Comparison of ENCODE assay signal across 8 cellular contexts in genomic region chr2:210072922-210073509, GRCh38.
DNase-seq lines count a peak whose midpoint lies in the region; ATAC-seq and TF ChIP-seq lines count a peak whose summit lies in the region.

No MANE protein-coding gene starts in this region.

- H3K27me3 ChIP-seq in ACC112 (ENCODE audit: insufficient read depth, low read length) (no peaks in the 10 kb centered on the region), mammary epithelial cell (ENCODE audit: insufficient read depth, low read length) (no peaks in the 10 kb centered on the region)

- intact Hi-C loops in mammary epithelial cell (cut with micrococcal nuclease): loop anchor here (1.0 to 5.0 kb wide), 3 partner anchors 96 to 122 kb away; partner anchors contain the start of gene KANSL1L

- H3K36me3 ChIP-seq in ACC112 (ENCODE audit: insufficient read depth, low read length) (no peaks in the 10 kb centered on the region), mammary epithelial cell (ENCODE audit: insufficient read depth, low read length) (no peaks in the 10 kb centered on the region)

- H3K4me1 ChIP-seq in ACC112 (ENCODE audit: control insufficient read depth, insufficient read depth, low read length, unreplicated experiment): no peaks in the 10 kb centered on the region
- no peaks in the 10 kb centered on the region for H3K4me1 ChIP-seq in mammary epithelial cell (ENCODE audit: insufficient read depth, low read length)

- no peaks in the 10 kb centered on the region for H3K27me3 Mint-ChIP-seq in mesothelial cell of epicardium (ENCODE audit: low read depth)
- H3K27me3 Mint-ChIP-seq in activated naive CD4-positive, alpha-beta T cell treated with anti-CD3 and anti-CD28 coated beads, Interleukin-2, amount 10 ng/mL, durations not matched to agents 7 days and 5 days: no peaks in the 10 kb centered on the region

- peaks cover 10% of the 10 kb centered on the region for H3K4me1 Mint-ChIP-seq in mesothelial cell of epicardium
- H3K4me1 Mint-ChIP-seq in activated naive CD4-positive, alpha-beta T cell treated with anti-CD3 and anti-CD28 coated beads, Interleukin-2, amount 10 ng/mL, durations not matched to agents 7 days and 5 days: no peaks in the 10 kb centered on the region

- 55% methylated on average over 2 of the region's 2 CpGs for WGBS in mammary epithelial cell (ENCODE audit: low coverage, missing lambda C conversion rate)

- H3K4me3 ChIP-seq in ACC112 (ENCODE audit: low read depth, low read length): peak overlapping the region; percentile 26; the same call in 1 of the 2 replicates
- no peak overlapping the region for H3K4me3 ChIP-seq in GM12875 (ENCODE audit: low read depth, low read length)
- H3K4me3 ChIP-seq in mammary epithelial cell (replicated peaks in 1 of 3; ENCODE audit: insufficient read depth in 1 of 3, low read depth in 2 of 3, low read length in 3 of 3): no peak overlapping the region

- no peaks in the 10 kb centered on the region for H3K9me3 ChIP-seq in mammary epithelial cell (replicated peaks; ENCODE audit: insufficient read depth, low read length)

- H2AFZ ChIP-seq in ACC112 (ENCODE audit: low read length, unreplicated experiment) (no peak overlapping the region), mammary epithelial cell (ENCODE audit: low read depth, low read length) (no peak overlapping the region)

- no peaks in the 10 kb centered on the region for H3K79me2 ChIP-seq in ACC112 (ENCODE audit: control insufficient read depth, insufficient read depth, low read length, unreplicated experiment)
- no peaks in the 10 kb centered on the region for H3K79me2 ChIP-seq in mammary epithelial cell (ENCODE audit: insufficient read depth, low read length)

- no TSS peak for BruUV-seq in mammary epithelial cell (replicated peaks; lab: Mats Ljungman, UMichigan)

- TF ChIP-seq CTCF in GM12875 (IDR thresholded peaks at IDR 0.05; ENCODE audit: borderline replicate concordance, insufficient read depth, low read depth, low read length) (peak; percentile 55; the same call in 1 of the 2 replicates), mammary epithelial cell (conservative IDR thresholded peaks at IDR 0.05 in 1 of 2, IDR thresholded peaks at IDR 0.05 in 1 of 2; ENCODE audit: extremely low read depth in 1 of 2, insufficient read depth in 1 of 2, low read depth in 1 of 2, low read length in 2 of 2) (peak; percentile 70 to 75), mesothelial cell of epicardium (IDR thresholded peaks at IDR 0.05; ENCODE audit: unreplicated experiment) (peak; percentile 55)

- peaks cover 2% of the 10 kb centered on the region for H3K36me3 Mint-ChIP-seq in mesothelial cell of epicardium
- no peaks in the 10 kb centered on the region for H3K36me3 Mint-ChIP-seq in activated naive CD4-positive, alpha-beta T cell treated with anti-CD3 and anti-CD28 coated beads, Interleukin-2, amount 10 ng/mL, durations not matched to agents 7 days and 5 days

- no peaks in the 10 kb centered on the region for H4K20me1 ChIP-seq in mammary epithelial cell (ENCODE audit: insufficient read depth, low read length)

- CTCF ChIA-PET in mammary epithelial cell (lab: Charles Lee; ENCODE audit: low non-redundant PET): no interaction called here
- CTCF ChIA-PET in activated naive CD4-positive, alpha-beta T cell treated with anti-CD3 and anti-CD28 coated beads, Interleukin-2, amount 10 ng/mL, durations not matched to agents 7 days and 5 days (lab: Charles Lee): interaction anchor here (0.7 to 1.6 kb wide), 4 partner anchors 65 to 125 kb away, joined by 3 to 7 read pairs (median 4); no protein-coding TSS in a partner anchor

- peak overlapping the region; percentile 18 for H3K4me2 ChIP-seq in mammary epithelial cell (ENCODE audit: insufficient read depth, low read depth, low read length)

- H3K27ac ChIP-seq in ACC112 (ENCODE audit: low read depth, low read length) (no peak overlapping the region), mammary epithelial cell (ENCODE audit: insufficient read depth, low read depth, low read length) (no peak overlapping the region)

- DNase-seq in NCI-H1694 treated with DMSO at 0.1 percent for 48 hours (lab: John Stamatoyannopoulos, UW) (peak; percentile 29), mammary epithelial cell (peak; percentile 39), mesothelial cell of epicardium (ENCODE audit: low spot score in 2 of 2, unreplicated experiment in 2 of 2) (no peak)
- no peak for DNase-seq in activated naive CD4-positive, alpha-beta T cell treated with anti-CD3 and anti-CD28 coated beads, Interleukin-2, amount 10 ng/mL, durations not matched to agents 7 days and 5 days
- DNase-seq in stimulated activated CD4-positive, alpha-beta T cell treated with anti-CD3 and anti-CD28 coated beads, Interleukin-4, amount 100 ng/mL, for 1 hour: no peak

- in situ Hi-C loops in mammary epithelial cell (cut with MboI; ENCODE audit: low sequenced_read_pairs in 2 of 2): loop anchor here (10.0 kb wide), 1 partner anchor 122 kb away; no protein-coding TSS in a partner anchor

- H3K9ac ChIP-seq in mammary epithelial cell (ENCODE audit: insufficient read depth, low read length): no peak overlapping the region

- no peak overlapping the region for H3K4me3 Mint-ChIP-seq in mesothelial cell of epicardium
- H3K4me3 Mint-ChIP-seq in activated naive CD4-positive, alpha-beta T cell treated with anti-CD3 and anti-CD28 coated beads, Interleukin-2, amount 10 ng/mL, durations not matched to agents 7 days and 5 days: no peak overlapping the region

- ATAC-seq in HG02642 (IDR thresholded peaks at IDR 0.05; ENCODE audit: poor library complexity, unreplicated experiment): peak; percentile 71

- no peaks in the 10 kb centered on the region for H3K9me3 Mint-ChIP-seq in mesothelial cell of epicardium
- no peaks in the 10 kb centered on the region for H3K9me3 Mint-ChIP-seq in activated naive CD4-positive, alpha-beta T cell treated with anti-CD3 and anti-CD28 coated beads, Interleukin-2, amount 10 ng/mL, durations not matched to agents 7 days and 5 days

- no peak overlapping the region for H3K27ac Mint-ChIP-seq in mesothelial cell of epicardium
- no peak overlapping the region for H3K27ac Mint-ChIP-seq in activated naive CD4-positive, alpha-beta T cell treated with anti-CD3 and anti-CD28 coated beads, Interleukin-2, amount 10 ng/mL, durations not matched to agents 7 days and 5 days

- dilution Hi-C loops in mammary epithelial cell (cut with HindIII; ENCODE audit: low sequenced_read_pairs): no loop called here

Comparison
In these comparisons a context has a peak if more than half of its experiments do, and no peak if none do; other contexts are left out.
1. DNase-seq: peak in NCI-H1694 treated with DMSO at 0.1 percent for 48 hours (single experiment) and mammary epithelial cell (single experiment); none in mesothelial cell of epicardium (0 of 2), activated naive CD4-positive, alpha-beta T cell treated with anti-CD3 and anti-CD28 coated beads, Interleukin-2, amount 10 ng/mL, durations not matched to agents 7 days and 5 days (single experiment) and stimulated activated CD4-positive, alpha-beta T cell treated with anti-CD3 and anti-CD28 coated beads, Interleukin-4, amount 100 ng/mL, for 1 hour (single experiment).
2. Peak in every context shown above with its lines, with median percentiles within 50 percentile points of each other: CTCF ChIP-seq.